ENCODE assay signal across 9 cellular contexts in the genomic region with DNA sequence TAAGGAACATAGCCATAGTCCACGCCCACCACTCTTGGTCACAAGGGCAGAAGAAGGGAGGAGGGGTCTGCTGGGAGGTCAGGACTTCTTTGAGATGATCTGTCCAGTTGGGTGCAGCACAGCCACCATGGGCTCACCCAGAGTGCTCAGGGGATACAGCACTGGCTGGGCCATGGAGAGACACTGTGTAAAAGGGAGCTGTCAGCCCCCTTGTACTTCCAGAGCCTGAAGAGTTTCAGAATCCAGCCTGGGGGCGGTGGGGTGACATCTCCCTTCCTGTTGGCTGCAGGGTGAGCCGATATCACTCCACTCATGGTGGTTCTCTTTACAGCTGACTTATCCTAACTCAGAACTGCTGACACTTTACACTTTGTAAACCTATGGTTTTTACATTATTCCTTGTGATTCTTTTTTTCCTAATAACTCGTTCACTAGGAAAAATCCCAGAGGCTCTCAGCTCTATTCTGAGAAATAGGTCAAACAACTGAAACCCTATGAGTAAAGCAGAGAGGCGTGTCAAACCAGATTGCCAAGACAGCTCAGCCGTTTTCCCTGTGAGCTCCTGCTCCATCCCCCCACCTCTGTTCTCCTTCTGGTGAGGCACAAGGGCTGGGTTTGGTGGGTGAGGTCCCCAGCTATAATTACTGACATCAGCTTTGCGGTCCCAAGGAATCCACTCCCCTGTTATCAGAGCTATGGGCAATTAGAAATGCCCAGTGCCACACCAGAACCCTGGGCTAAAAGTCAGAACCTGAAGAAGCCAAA. TPM values are rescaled to one million over a fixed set of nuclear protein-coding genes. Genes with fewer than 3 reads are reported as not detected.
DNase-seq lines count a peak whose midpoint lies in the region; ATAC-seq, FAIRE-seq and TF ChIP-seq lines count a peak whose summit lies in the region.
"Had no signal": no experiment of that assay in that cellular context is flagged by ENCODE, and none has a peak within 500 bp of the region (broad histone marks: within the 10 kb centered on the region; RNA-seq: fewer than 3 reads in every experiment).

No MANE protein-coding gene starts in this region.

- no peak for FAIRE-seq in small intestine (lab: Jason Lieb, UNC)
- no peak for FAIRE-seq in D721Med (lab: Jason Lieb, UNC)
- FAIRE-seq: pancreas had no signal

- H3K36me3 ChIP-seq in ascending aorta (peaks cover 21 to 29% of the 10 kb centered on the region in 2 donors), heart right ventricle (peaks cover 0 to 39% (median 17%) of the 10 kb centered on the region in 9 donors), small intestine (ENCODE audit: control insufficient read depth in 2 of 2, insufficient read depth in 2 of 2, low read length in 2 of 2) (peaks cover 7 to 12% of the 10 kb centered on the region in 2 donors)

- H3K27me3 ChIP-seq in ascending aorta, result no peaks in the 10 kb centered on the region
- H3K27me3 ChIP-seq in heart right ventricle, result no peaks in the 10 kb centered on the region
- H3K27me3 ChIP-seq in small intestine (ENCODE audit: control insufficient read depth in 2 of 2, insufficient read depth in 2 of 2, low read length in 2 of 2), result no peaks in the 10 kb centered on the region
- H3K27me3 ChIP-seq: pancreas had no signal

- ATAC-seq in heart right ventricle (peak in 4 of 8 donors; percentile 8 to 32 (median 19)), GM18867 (IDR thresholded peaks at IDR 0.05; ENCODE audit: unreplicated experiment) (no peak)

- H3K9me3 ChIP-seq in ascending aorta (no peaks in the 10 kb centered on the region), heart right ventricle (no peaks in the 10 kb centered on the region), small intestine (ENCODE audit: control insufficient read depth, low read depth) (no peaks in the 10 kb centered on the region)
- H3K9me3 ChIP-seq: pancreas had no signal

- H3K4me1 ChIP-seq in ascending aorta (peaks cover 12 to 17% of the 10 kb centered on the region in 2 donors), heart right ventricle (peaks cover 10 to 61% (median 34%) of the 10 kb centered on the region in 9 donors), small intestine (ENCODE audit: control insufficient read depth in 2 of 2, insufficient read depth in 1 of 2, low read depth in 1 of 2, low read length in 1 of 2) (peaks cover 6 to 12% of the 10 kb centered on the region in 2 donors)

- DNase-seq in GOT3 (lab: John Stamatoyannopoulos, UW), result peak; percentile 54
- DNase-seq in ascending aorta (ENCODE audit: low spot score in 2 of 2), result peak; percentile 29 to 86
- no peak for DNase-seq in heart right ventricle
- DNase-seq in small intestine, result peak; percentile 76
- DNase-seq in NCI-H1930 (lab: John Stamatoyannopoulos, UW), result no peak
- DNase-seq in D721Med (ENCODE audit: insufficient read length, low spot score), result no peak
- DNase-seq in NCI-H2029 (lab: John Stamatoyannopoulos, UW), result no peak
- DNase-seq: pancreas had no signal

- H3K4me3 ChIP-seq in ascending aorta (no peak overlapping the region), heart right ventricle (no peak overlapping the region), small intestine (ENCODE audit: low read depth in 1 of 2, low read length in 2 of 2) (no peak overlapping the region)
- H3K4me3 ChIP-seq: pancreas had no signal

- 35 to 42% methylated on average over 7 of the region's 7 CpGs for WGBS in heart right ventricle, 2 donors
- WGBS in small intestine, 3 donors, result 20 to 40% (median 35%) methylated on average over 7 of the region's 7 CpGs

- no peak for TF ChIP-seq CTCF in ascending aorta (IDR thresholded peaks at IDR 0.05)
- TF ChIP-seq CTCF in heart right ventricle (IDR thresholded peaks at IDR 0.05), result no peak
- TF ChIP-seq CTCF in D721Med (IDR thresholded peaks at IDR 0.05; ENCODE audit: insufficient read depth, missing control alignments), result no peak

- intact Hi-C loops in ascending aorta (cut with DNase I), result loop anchor here (2.0 to 10.0 kb wide), 5 partner anchors 34 to 1638 kb away; a partner anchor contains a TSS
- intact Hi-C loops in heart right ventricle (cut with DNase I), result loop anchor here in 1 of 10 donors (1.0 kb wide), 1 partner anchor 29 kb away; no protein-coding TSS in a partner anchor

- H3K27ac ChIP-seq in ascending aorta (peak overlapping the region; percentile 73 to 90), heart right ventricle (peak overlapping the region in 8 of 10 donors; percentile 44 to 79 (median 61)), small intestine (ENCODE audit: low read depth in 1 of 2, low read length in 1 of 2) (peak overlapping the region; percentile 63 to 80)

RNA-seq across cellular contexts. Expression of a gene that starts 3.3 kb away (rescaled TPM):
- 145 TPM for total RNA-seq in ascending aorta
- total RNA-seq in heart right ventricle, result 100 to 1,000 TPM; 124 to 197 (median 154) TPM
- 100 to 1,000 TPM; 164 to 227 TPM for polyA plus RNA-seq in heart right ventricle
- polyA plus RNA-seq in small intestine, result 100 to 1,000 TPM; 131 to 174 (median 137) TPM

RNA-seq across cellular contexts. Expression of a gene that starts 33.8 kb away (rescaled TPM):
- 29.2 TPM for total RNA-seq in ascending aorta
- total RNA-seq in heart right ventricle, result 10 to 100 TPM; 34.6 to 46.3 (median 40.0) TPM
- 10 to 100 TPM; 14.1 to 33.1 TPM for polyA plus RNA-seq in heart right ventricle
- 10 to 100 TPM; 22.5 to 56.4 (median 47.3) TPM for polyA plus RNA-seq in small intestine

RNA-seq across cellular contexts. Expression of a gene that starts 53.7 kb away (rescaled TPM):
- total RNA-seq in ascending aorta, result 13.1 TPM
- 10 to 100 TPM; 34.4 to 56.1 (median 44.6) TPM for total RNA-seq in heart right ventricle
- 10 to 100 TPM; 26.2 to 35.6 TPM for polyA plus RNA-seq in heart right ventricle
- polyA plus RNA-seq in small intestine, result 10 to 100 TPM; 10.2 to 13.6 (median 10.3) TPM

Comparison
In these comparisons a context has a peak if more than half of its experiments do, and no peak if none do; other contexts are left out.
1. DNase-seq: peak in GOT3 (single experiment), ascending aorta (2 of 2) and small intestine (single experiment); none in heart right ventricle (0 of 2), NCI-H1930 (0 of 2), D721Med (single experiment) and NCI-H2029 (single experiment).
2. Peak in every context shown above with its lines, with median percentiles within 50 percentile points of each other: H3K27ac ChIP-seq.